Comparison of ENCODE assay signal across 1 cellular context in genomic region chr14:74641581-74641980, GRCh38.
TF ChIP-seq lines count a peak whose summit lies in the region.

No MANE protein-coding gene starts in this region.

TF ChIP-seq in IMR-90, 13 proteins besides CTCF, POLR2A, EP300 and RAD21 (continued from another document):
- TF ChIP-seq RCOR1 (IDR thresholded peaks at IDR 0.05; ENCODE audit: insufficient replicate concordance, low read length) (no peak), CEBPB (IDR thresholded peaks at IDR 0.05; ENCODE audit: low read depth, low read length) (no peak), ELK1 (IDR thresholded peaks at IDR 0.05; ENCODE audit: borderline replicate concordance, low read depth, low read length) (no peak), NFE2L2 (IDR thresholded peaks at IDR 0.05; ENCODE audit: low read depth, low read length) (no peak), BHLHE40 (IDR thresholded peaks at IDR 0.05; ENCODE audit: low read depth, low read length) (no peak), CHD1 (IDR thresholded peaks at IDR 0.05; ENCODE audit: low read depth, low read length) (no peak), RFX5 (IDR thresholded peaks at IDR 0.05; ENCODE audit: low read depth, low read length) (no peak), USF2 (IDR thresholded peaks at IDR 0.05; ENCODE audit: low read depth, low read length) (no peak), MAFK (IDR thresholded peaks at IDR 0.05; ENCODE audit: low read depth, low read length) (no peak), FOS (IDR thresholded peaks at IDR 0.05; ENCODE audit: low read depth, low read length) (no peak), MAZ (IDR thresholded peaks at IDR 0.05; ENCODE audit: borderline replicate concordance, low read depth, low read length) (no peak), MXI1 (IDR thresholded peaks at IDR 0.05; ENCODE audit: borderline replicate concordance, low read depth, low read length) (no peak)
TF ChIP-seq in IMR-90: peak in this region for 0.
